11 cellular contexts compared by ENCODE assay signal in genomic region chr2:127174977-127175376, GRCh38. TPM values are rescaled to one million over a fixed set of nuclear protein-coding genes. Genes with fewer than 3 reads are reported as not detected.
DNase-seq lines count a peak whose midpoint lies in the region; ATAC-seq, FAIRE-seq and TF ChIP-seq lines count a peak whose summit lies in the region.
"Had no signal": no experiment of that assay in that cellular context is flagged by ENCODE, and none has a peak within 500 bp of the region (broad histone marks: within the 10 kb centered on the region; RNA-seq: fewer than 3 reads in every experiment).

No MANE protein-coding gene starts in this region.

- H3K4me3 ChIP-seq in BE2C (ENCODE audit: low read depth, low read length) (no peak overlapping the region), foreskin fibroblast (ENCODE audit: low read depth in 1 of 2, low read length in 2 of 2) (no peak overlapping the region), ovary (no peak overlapping the region)

- H3K9me3 ChIP-seq in BE2C (no peaks in the 10 kb centered on the region), ovary (no peaks in the 10 kb centered on the region)

- TF ChIP-seq CTCF in BE2C (IDR thresholded peaks at IDR 0.05; ENCODE audit: low read depth, low read length) (no peak), foreskin fibroblast (IDR thresholded peaks at IDR 0.05; ENCODE audit: low read depth, low read length) (no peak), ovary (IDR thresholded peaks at IDR 0.05) (no peak), D721Med (IDR thresholded peaks at IDR 0.05; ENCODE audit: insufficient read depth, missing control alignments) (no peak)

- H3K27ac ChIP-seq in ovary: peak overlapping the region; percentile 23 to 55

- H3K36me3 ChIP-seq in BE2C (no peaks in the 10 kb centered on the region), ovary (no peaks in the 10 kb centered on the region)

- DNase-seq in BE2C (peak; percentile 65), NCI-H526 treated with DMSO at 0.1 percent for 48 hours (lab: John Stamatoyannopoulos, UW) (peak; percentile 24), foreskin fibroblast (peak; percentile 31 to 67), ovary (peak; percentile 68 to 81 (median 74)), D341Med (ENCODE audit: low spot score) (no peak), SW 1271 (lab: John Stamatoyannopoulos, UW) (no peak), D721Med (ENCODE audit: insufficient read length, low spot score) (no peak)
- DNase-seq: activated CD4-positive, alpha-beta T cell treated with anti-CD3 and anti-CD28 coated beads, Interleukin-2, amount 50 U/mL, for 1 hour; stimulated activated naive CD8-positive, alpha-beta T cell treated with anti-CD3 and anti-CD28 coated beads, Interleukin-15, amount 100 ng/mL, for 72 hours had no signal

- 2 to 6% (median 4%) methylated on average over 8 of the region's 8 CpGs for WGBS in ovary, 3 donors

- no peak for ATAC-seq in HG03108 (IDR thresholded peaks at IDR 0.05; ENCODE audit: unreplicated experiment)

- H3K27me3 ChIP-seq in BE2C (no peaks in the 10 kb centered on the region), ovary (no peaks in the 10 kb centered on the region)

- no peak for TF ChIP-seq EP300 in ovary (IDR thresholded peaks at IDR 0.05)

- no peak for FAIRE-seq in D721Med (lab: Jason Lieb, UNC)

- TF ChIP-seq POLR2A in ovary (IDR thresholded peaks at IDR 0.05): no peak

- intact Hi-C loops in ovary (cut with DNase I): loop anchor here in 1 of 4 donors (5.0 kb wide), 1 partner anchor 108 kb away; no protein-coding TSS in a partner anchor

- H3K4me1 ChIP-seq in BE2C (peaks cover 3% of the 10 kb centered on the region), ovary (ENCODE audit: insufficient read depth) (peaks cover 9% of the 10 kb centered on the region)

RNA-seq across cellular contexts. Expression of gene CYP27C1, which starts 45.1 kb away (rescaled TPM):
- polyA plus RNA-seq in BE2C (2012; ENCODE audit: insufficient read depth, insufficient read length, low read depth): not detected
- under 1 TPM in 6 of 7 donors, not detected in 1; 0.10 to 0.48 (median 0.17) TPM for total RNA-seq in ovary
- polyA plus RNA-seq in ovary: under 1 TPM; 0.07 to 0.52 TPM
- total RNA-seq: pulmonary artery endothelial cell had no signal

Comparison
In these comparisons a context has a peak if more than half of its experiments do, and no peak if none do; other contexts are left out.
1. DNase-seq: peak in BE2C (single experiment), NCI-H526 treated with DMSO at 0.1 percent for 48 hours (single experiment), foreskin fibroblast (2 of 2) and ovary (5 of 5); none in D341Med (single experiment), SW 1271 (0 of 2) and D721Med (single experiment).